In the genomic region with DNA sequence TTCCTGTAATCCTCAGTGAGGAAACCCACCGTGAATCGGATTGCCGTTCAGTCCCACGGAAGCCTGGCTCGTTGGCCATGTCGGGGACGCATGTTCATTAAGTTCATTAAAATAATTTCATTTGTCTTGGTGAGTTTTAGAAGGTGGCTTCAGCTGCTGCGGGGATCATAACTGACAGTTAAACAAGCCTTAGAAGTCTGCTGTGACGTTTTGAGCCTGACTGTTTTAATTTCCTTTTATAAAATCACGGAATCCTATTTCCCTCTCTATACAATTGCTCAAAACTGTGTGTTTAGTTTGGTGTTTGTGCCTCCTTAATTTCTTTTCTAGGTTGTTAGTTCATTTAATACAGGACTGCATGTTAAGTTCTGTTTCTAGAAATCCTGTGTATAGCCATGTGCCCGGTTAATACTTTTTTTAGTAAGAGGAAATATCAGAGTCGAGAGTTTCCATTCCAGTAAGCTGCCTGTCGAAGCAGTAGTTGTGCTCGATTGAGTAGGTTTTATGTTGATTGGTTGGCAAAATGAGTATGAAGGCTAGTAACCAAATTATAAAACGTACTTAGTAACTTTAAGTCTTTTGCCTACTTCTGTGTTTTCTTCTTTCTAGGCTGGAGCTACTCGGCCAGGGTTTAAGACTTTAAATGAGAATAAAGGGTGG, we compare ENCODE assay signal across 8 cellular contexts. TPM values are rescaled to one million over a fixed set of nuclear protein-coding genes. Genes with fewer than 3 reads are reported as not detected.
DNase-seq lines count a peak whose midpoint lies in the region; ATAC-seq, FAIRE-seq and TF ChIP-seq lines count a peak whose summit lies in the region.

No MANE protein-coding gene starts in this region.

- H3K79me1 ChIP-seq in H1 (ENCODE audit: low read depth, low read length) = no peaks in the 10 kb centered on the region; the same call in 1 of the 2 replicates

- no peak overlapping the region for H3K18ac ChIP-seq in H1 (ENCODE audit: extremely low read depth, low read length)

- H3K36me3 Mint-ChIP-seq in stimulated activated naive CD8-positive, alpha-beta T cell treated with anti-CD3 and anti-CD28 coated beads, Interleukin-15, Interleukin-2, amounts not matched to agents 100 ng/mL and 50 ng/mL, for 24 hours (ENCODE audit: low read depth) = peaks cover 34% of the 10 kb centered on the region
- H3K36me3 Mint-ChIP-seq in naive B cell = peaks cover 6 to 9% of the 10 kb centered on the region in 2 donors

- TF ChIP-seq RAD21 in H1 (IDR thresholded peaks at IDR 0.05 in 1 of 2, conservative IDR thresholded peaks at IDR 0.05 in 1 of 2; ENCODE audit: low read depth in 2 of 2, low read length in 2 of 2) = no peak

- peaks cover 0 to 3% of the 10 kb centered on the region in 2 experiments for H4K20me1 ChIP-seq in H1 (replicated peaks in 1 of 2; ENCODE audit: control insufficient read depth in 1 of 2, insufficient read depth in 2 of 2, low read length in 2 of 2)

- H3K27me3 ChIP-seq in Panc1 (ENCODE audit: control insufficient read depth, insufficient read depth, low read length) (no peaks in the 10 kb centered on the region), H1 (replicated peaks in 1 of 4; ENCODE audit: control insufficient read depth in 3 of 4, extremely low read depth in 1 of 4, insufficient read depth in 3 of 4, low read length in 3 of 4) (no peaks in the 10 kb centered on the region; a peak in 1 of 7 replicates)

- H2BK12ac ChIP-seq in H1 (ENCODE audit: low read depth, low read length) = no peak overlapping the region

- H3K56ac ChIP-seq in H1 (replicated peaks; ENCODE audit: insufficient read length, low read depth, low read length) = peak overlapping the region; percentile 86

- no TSS peak for BruUV-seq in Panc1 (replicated peaks; lab: Mats Ljungman, UMichigan)

- H2BK120ac ChIP-seq in H1 (replicated peaks; ENCODE audit: low read depth, low read length) = peak overlapping the region; percentile 72

- no peak overlapping the region for H4K91ac ChIP-seq in H1 (replicated peaks; ENCODE audit: insufficient read length, low read length)

- H3K79me2 ChIP-seq in H1 (ENCODE audit: control insufficient read depth in 1 of 2, insufficient read depth in 2 of 2, low read length in 2 of 2) = peaks cover 22 to 54% of the 10 kb centered on the region in 2 experiments

- no peaks in the 10 kb centered on the region for H3K27me3 Mint-ChIP-seq in stimulated activated naive CD8-positive, alpha-beta T cell treated with anti-CD3 and anti-CD28 coated beads, Interleukin-15, Interleukin-2, amounts not matched to agents 100 ng/mL and 50 ng/mL, for 24 hours
- no peaks in the 10 kb centered on the region for H3K27me3 Mint-ChIP-seq in naive B cell

- no peak for TF ChIP-seq CTCF in Panc1 (IDR thresholded peaks at IDR 0.05)
- no peak for TF ChIP-seq CTCF in H1 (IDR thresholded peaks at IDR 0.05; ENCODE audit: control extremely low read depth in 1 of 3, insufficient read depth in 1 of 3, low read depth in 1 of 3, low read length in 3 of 3)

- H4K8ac ChIP-seq in H1 (ENCODE audit: extremely low read depth, insufficient read depth, low read length) = peak overlapping the region; percentile 98; the same call in 1 of the 2 replicates

- H3K9me3 Mint-ChIP-seq in stimulated activated naive CD8-positive, alpha-beta T cell treated with anti-CD3 and anti-CD28 coated beads, Interleukin-15, Interleukin-2, amounts not matched to agents 100 ng/mL and 50 ng/mL, for 24 hours = no peaks in the 10 kb centered on the region
- peaks cover 0 to under 1% (median 0%) of the 10 kb centered on the region in 7 donors for H3K9me3 Mint-ChIP-seq in naive B cell

- 9% methylated on average over 16 of the region's 16 CpGs; no CpG with 5 or more reads in 1 of the 2 experiments for WGBS in H1 (ENCODE audit: extremely low coverage in 1 of 2, insufficient coverage in 1 of 2, insufficient read length in 1 of 2, insufficient replicate concordance in 2 of 2, low coverage in 1 of 2, low lambda C conversion rate in 2 of 2, missing lambda C conversion rate in 1 of 2), 2 experiments

- ATAC-seq in stimulated activated naive CD8-positive, alpha-beta T cell treated with anti-CD3 and anti-CD28 coated beads, Interleukin-15, Interleukin-2, amounts not matched to agents 100 U/mL and 50 U/mL, for 24 hours = no peak
- no peak for ATAC-seq in Panc1
- peak; percentile 44 to 46 for ATAC-seq in naive B cell (ENCODE audit: low read depth in 2 of 2)
- no peak for ATAC-seq in GM18907 (IDR thresholded peaks at IDR 0.05; ENCODE audit: unreplicated experiment)
- no peak for ATAC-seq in GM21576 (IDR thresholded peaks at IDR 0.05; ENCODE audit: unreplicated experiment)

- H3K9me3 ChIP-seq in Panc1 (ENCODE audit: control insufficient read depth, insufficient read depth, low read depth, low read length) (no peaks in the 10 kb centered on the region), H1 (ENCODE audit: insufficient read depth in 2 of 2, low read depth in 1 of 2, low read length in 1 of 2) (no peaks in the 10 kb centered on the region)

- in situ Hi-C loops in Panc1 (cut with HindIII; ENCODE audit: low pct_unique_long_range_greater_than_20kb, low sequenced_read_pairs) = no loop called here

- H3K4me1 Mint-ChIP-seq in stimulated activated naive CD8-positive, alpha-beta T cell treated with anti-CD3 and anti-CD28 coated beads, Interleukin-15, Interleukin-2, amounts not matched to agents 100 ng/mL and 50 ng/mL, for 24 hours (ENCODE audit: low read depth) = peaks cover 37% of the 10 kb centered on the region
- H3K4me1 Mint-ChIP-seq in naive B cell = peaks cover 25 to 49% (median 45%) of the 10 kb centered on the region in 3 donors

- H2BK5ac ChIP-seq in H1 (ENCODE audit: low read depth, low read length) = peak overlapping the region; percentile 95; the same call in 1 of the 2 replicates

- no peak overlapping the region for H3K4ac ChIP-seq in H1 (replicated peaks; ENCODE audit: insufficient read length, low read depth, low read length)

- peaks cover 4% of the 10 kb centered on the region; the same call in 1 of the 2 replicates for H3K4me1 ChIP-seq in Panc1 (ENCODE audit: control insufficient read depth, insufficient read depth, low read length)
- peaks cover 0 to 4% (median 2%) of the 10 kb centered on the region in 4 experiments; a peak in 3 of 7 replicates for H3K4me1 ChIP-seq in H1 (replicated peaks in 1 of 4; ENCODE audit: control insufficient read depth in 3 of 4, insufficient read depth in 4 of 4, low read length in 3 of 4)

- H2AFZ ChIP-seq in H1 (ENCODE audit: low read length) = no peak overlapping the region

- H3K36me3 ChIP-seq in Panc1 (ENCODE audit: control insufficient read depth, insufficient read depth, low read length) (no peaks in the 10 kb centered on the region; the same call in 1 of the 2 replicates), H1 (ENCODE audit: control insufficient read depth in 2 of 4, insufficient read depth in 4 of 4, low read length in 3 of 4) (no peaks in the 10 kb centered on the region; a peak in 1 of 8 replicates)

- peak overlapping the region; percentile 85 to 98 (median 94) for H3K9ac ChIP-seq in H1 (replicated peaks in 1 of 4; ENCODE audit: extremely low read depth in 1 of 4, low read depth in 3 of 4, low read length in 3 of 4)

- H4K5ac ChIP-seq in H1 (ENCODE audit: insufficient read length, low read depth, low read length) = no peak overlapping the region

- H2BK20ac ChIP-seq in H1 (ENCODE audit: low read length) = 0 out of 2 replicates have a peak overlapping the region, but pooled peaks have one; percentile 32

- POLR2A ChIA-PET in Panc1 (lab: Charles Lee) = interaction anchor here (1.2 kb wide), 1 partner anchor 10 kb away, joined by 3 read pairs; no protein-coding TSS in a partner anchor
- POLR2A ChIA-PET in H1 (lab: Charles Lee; ENCODE audit: partially characterized antibody) = interaction anchor here (2.2 kb wide), 1 partner anchor 28 kb away, joined by 11 read pairs; no protein-coding TSS in a partner anchor

- peak overlapping the region; percentile 98 for H3K27ac Mint-ChIP-seq in stimulated activated naive CD8-positive, alpha-beta T cell treated with anti-CD3 and anti-CD28 coated beads, Interleukin-15, Interleukin-2, amounts not matched to agents 100 ng/mL and 50 ng/mL, for 24 hours
- H3K27ac Mint-ChIP-seq in naive B cell = peak overlapping the region; percentile 98 to 99 (median 98)

- H3K27ac ChIP-seq in Panc1 (ENCODE audit: low read length) (peak overlapping the region; percentile 95), H1 (ENCODE audit: low read depth, low read length) (peak overlapping the region; percentile 90)

- TF ChIP-seq EP300 in H1 (IDR thresholded peaks at IDR 0.05; ENCODE audit: borderline replicate concordance in 1 of 2, low read depth in 2 of 2, low read length in 2 of 2) = no peak

- CTCF ChIA-PET in Panc1 (lab: Charles Lee) (no interaction called here), H1 (lab: Charles Lee; ENCODE audit: partially characterized antibody) (no interaction called here)

- H3K14ac ChIP-seq in H1 (ENCODE audit: insufficient read length) = no peak overlapping the region

- H2BK15ac ChIP-seq in H1 (ENCODE audit: low read length) = no peak overlapping the region

- intact Hi-C loops in Panc1 (cut with micrococcal nuclease; ENCODE audit: unreplicated experiment) = no loop called here

- DNase-seq in stimulated activated naive CD8-positive, alpha-beta T cell treated with anti-CD3 and anti-CD28 coated beads, Interleukin-15, Interleukin-2, amounts not matched to agents 100 U/mL and 50 U/mL, for 24 hours = no peak
- no peak for DNase-seq in Panc1 (ENCODE audit: low read depth, low spot score)
- DNase-seq in H1 (ENCODE audit: low read depth in 1 of 2, low spot score in 2 of 2) = no peak
- DNase-seq in naive B cell = peak; percentile 71
- no peak for DNase-seq in GDM1 (lab: John Stamatoyannopoulos, UW)

- H3K4me3 Mint-ChIP-seq in stimulated activated naive CD8-positive, alpha-beta T cell treated with anti-CD3 and anti-CD28 coated beads, Interleukin-15, Interleukin-2, amounts not matched to agents 100 ng/mL and 50 ng/mL, for 24 hours = peak overlapping the region; percentile 99
- H3K4me3 Mint-ChIP-seq in naive B cell = peak overlapping the region; percentile 93 to 98 (median 95)

- no peak overlapping the region for H3K23ac ChIP-seq in H1 (ENCODE audit: insufficient read length)

- no peak for FAIRE-seq in H1 (lab: Jason Lieb, UNC)

- peak overlapping the region; percentile 53 to 98 for H3K4me3 ChIP-seq in Panc1 (ENCODE audit: low read depth in 2 of 2, low read length in 2 of 2)
- H3K4me3 ChIP-seq in H1 (ENCODE audit: extremely low read depth in 1 of 4, insufficient read depth in 2 of 4, low read depth in 3 of 4, low read length in 4 of 4) = peak overlapping the region; percentile 68 to 99 (median 96)

- peak overlapping the region; percentile 82 to 91 for H3K4me2 ChIP-seq in H1 (ENCODE audit: insufficient read depth in 1 of 2, low read depth in 2 of 2, low read length in 2 of 2)

- H2AK5ac ChIP-seq in H1 (ENCODE audit: low read depth, low read length) = no peak overlapping the region

- 0 out of 2 replicates have a peak, but pooled peaks cover 5% of the 10 kb centered on the region for H3K23me2 ChIP-seq in H1 (ENCODE audit: low read depth, low read length)

- no peak for TF ChIP-seq POLR2A in H1 (IDR thresholded peaks at IDR 0.05; ENCODE audit: control extremely low read depth in 1 of 2, low read depth in 2 of 2, low read length in 2 of 2)

RNA-seq across cellular contexts. Expression of a gene that starts 0.7 kb away (rescaled TPM):
- 94.8 TPM for total RNA-seq in Panc1 (2021; ENCODE audit: unreplicated experiment)
- polyA plus RNA-seq in Panc1 (2012; ENCODE audit: insufficient read length) = 83.6 TPM
- total RNA-seq in H1 (2021; fragmentation: NEBNext Ultra II Directional; extraction: Animal tissue kit (Norgen Biotek cat#: 25700)) = 77.4 and 81.7 TPM in 2 replicates
- polyA plus RNA-seq in H1 (2011; rRNA removed) = 30.3 and 38.5 TPM in 2 replicates
- 41.3 TPM for polyA plus RNA-seq in H1 (2011; cell fraction: cytosol; rRNA removed)
- polyA plus RNA-seq in H1 (2011; cell fraction: nucleus; rRNA removed) = 20.3 TPM
- 42.1 to 54.4 TPM (median 45.9 TPM) in 4 replicates for polyA plus RNA-seq in H1 (2012, experiment 1 of 2)
- polyA plus RNA-seq in H1 (2012, experiment 2 of 2) = 14.2 TPM
- polyA plus RNA-seq in H1 (2013, experiment 1 of 2) = 70.7 TPM
- 77.5 TPM for polyA plus RNA-seq in H1 (2013, experiment 2 of 2)
- polyA minus RNA-seq in H1 (2011; rRNA and poly(A)+ RNA removed) = 30.2 and 31.6 TPM in 2 replicates
- 44.5 TPM for polyA minus RNA-seq in H1 (2011; cell fraction: cytosol; rRNA and poly(A)+ RNA removed)
- 48.6 TPM for polyA minus RNA-seq in H1 (2011; cell fraction: nucleus; rRNA and poly(A)+ RNA removed)
- polyA plus RNA-seq in naive B cell (ENCODE audit: low read depth in 6 of 6) = 100 to 1,000 TPM in 2 of 6 donors, 10 to 100 TPM in 4; 76.0 to 103 (median 98.8) TPM

RNA-seq across cellular contexts. Expression of a gene that starts 52.7 kb away (rescaled TPM):
- 93.2 TPM for total RNA-seq in Panc1 (2021; ENCODE audit: unreplicated experiment)
- 69.8 TPM for polyA plus RNA-seq in Panc1 (2012; ENCODE audit: insufficient read length)
- 10.1 and 12.3 TPM in 2 replicates for total RNA-seq in H1 (2021; fragmentation: NEBNext Ultra II Directional; extraction: Animal tissue kit (Norgen Biotek cat#: 25700))
- polyA plus RNA-seq in H1 (2011; rRNA removed) (8.1 and 10.3 TPM in 2 replicates), naive B cell (ENCODE audit: low read depth in 6 of 6) (10 to 100 TPM in 1 of 6 donors, 1 to 10 TPM in 5; 3.4 to 13.9 (median 5.6) TPM)
- 9.3 TPM for polyA plus RNA-seq in H1 (2011; cell fraction: cytosol; rRNA removed)
- polyA plus RNA-seq in H1 (2011; cell fraction: nucleus; rRNA removed) = 8.9 TPM
- 9.4 to 10.4 TPM (median 9.8 TPM) in 4 replicates for polyA plus RNA-seq in H1 (2012, experiment 1 of 2)
- 1.9 TPM for polyA plus RNA-seq in H1 (2012, experiment 2 of 2)
- 8.3 TPM for polyA plus RNA-seq in H1 (2013, experiment 1 of 2)
- 9.6 TPM for polyA plus RNA-seq in H1 (2013, experiment 2 of 2)
- polyA minus RNA-seq in H1 (2011; rRNA and poly(A)+ RNA removed) = 29.8 and 33.9 TPM in 2 replicates
- 12.6 TPM for polyA minus RNA-seq in H1 (2011; cell fraction: cytosol; rRNA and poly(A)+ RNA removed)
- polyA minus RNA-seq in H1 (2011; cell fraction: nucleus; rRNA and poly(A)+ RNA removed) = 6.4 TPM

Comparison
In these comparisons a context has a peak if more than half of its experiments do, and no peak if none do; other contexts are left out.
1. ATAC-seq: peak in naive B cell (2 of 2); none in stimulated activated naive CD8-positive, alpha-beta T cell treated with anti-CD3 and anti-CD28 coated beads, Interleukin-15, Interleukin-2, amounts not matched to agents 100 U/mL and 50 U/mL, for 24 hours (single experiment), Panc1 (single experiment), GM18907 (single experiment) and GM21576 (single experiment).